In the genomic region with DNA sequence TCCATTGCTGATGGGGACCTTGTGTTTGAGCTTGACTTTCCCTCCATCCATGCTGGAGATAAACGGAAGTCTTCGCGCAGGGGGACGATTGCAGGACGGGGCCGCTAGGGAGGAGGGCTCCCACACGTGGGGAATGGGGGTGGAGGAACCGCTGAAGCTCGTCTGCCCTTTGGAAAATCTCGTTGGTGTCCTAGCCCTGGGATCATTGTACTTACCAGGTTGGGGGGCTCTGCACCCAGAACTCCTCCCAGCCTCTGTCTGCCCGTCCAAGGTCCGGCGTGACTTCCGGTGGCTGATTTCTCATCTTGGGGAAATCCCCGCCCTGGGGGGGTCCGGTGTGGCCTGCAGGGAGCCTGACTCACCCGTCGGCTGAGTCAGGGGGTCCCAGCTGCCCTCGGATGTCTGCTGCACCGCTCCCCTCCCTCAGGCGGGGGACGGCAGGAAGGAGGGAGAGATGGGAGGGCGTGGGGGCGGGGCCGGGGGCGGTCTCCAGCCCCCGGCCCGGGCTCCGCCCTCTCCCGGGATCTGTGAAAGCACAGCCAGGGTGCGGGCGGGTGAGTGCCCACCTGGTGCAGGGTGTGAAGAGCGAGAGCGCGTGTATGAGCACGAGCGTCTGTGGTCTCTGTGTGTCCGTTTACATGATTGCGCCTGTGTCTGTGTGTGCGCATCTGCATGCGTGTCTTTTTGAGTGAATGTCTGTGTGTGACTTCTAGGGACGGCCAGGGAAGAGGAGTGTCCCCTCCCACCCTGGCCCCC, we compare ENCODE assay signal across 8 cellular contexts. TPM values are rescaled to one million over a fixed set of nuclear protein-coding genes. Genes with fewer than 3 reads are reported as not detected.
DNase-seq lines count a peak whose midpoint lies in the region; ATAC-seq and TF ChIP-seq lines count a peak whose summit lies in the region.

No MANE protein-coding gene starts in this region.

- DNase-seq in EH (ENCODE audit: low read depth), result peak; percentile 81
- DNase-seq in activated T-cell treated with anti-CD3 and anti-CD28 coated beads, Interleukin-2, amount 50 U/mL, for 24 hours, result peak; percentile 82
- DNase-seq in fibroblast of pulmonary artery (ENCODE audit: low read depth), result peak; percentile 42
- DNase-seq in neuronal stem cell (ENCODE audit: low spot score), result peak; percentile 66
- peak; percentile 39 to 67 for DNase-seq in tibial artery

- H2BK5ac ChIP-seq in neuronal stem cell (ENCODE audit: low read length), result peak overlapping the region; percentile 48

- H2AFZ ChIP-seq in OCI-LY3 (ENCODE audit: low read depth, low read length) (no peak overlapping the region), neuronal stem cell (ENCODE audit: low read length) (peak overlapping the region; percentile 94)

- H3K27me3 Mint-ChIP-seq in activated T-cell treated with anti-CD3 and anti-CD28 coated beads, Interleukin-2, amount 50 U/mL, for 24 hours, result no peaks in the 10 kb centered on the region

- H2BK12ac ChIP-seq in neuronal stem cell (ENCODE audit: low read length), result no peak overlapping the region

- H3K4ac ChIP-seq in neuronal stem cell (ENCODE audit: low read length), result no peak overlapping the region

- H4K8ac ChIP-seq in neuronal stem cell (ENCODE audit: low read depth, low read length), result no peak overlapping the region

- peaks cover 90% of the 10 kb centered on the region for H4K20me1 ChIP-seq in OCI-LY3 (ENCODE audit: insufficient read depth, low read length)

- H3K4me2 ChIP-seq in OCI-LY3 (ENCODE audit: low read length), result peak overlapping the region; percentile 77
- H3K4me2 ChIP-seq in neuronal stem cell (ENCODE audit: insufficient read depth, low read length, poor library complexity, severe bottlenecking), result peak overlapping the region; percentile 95

- peak overlapping the region; percentile 74 for H3K4me3 Mint-ChIP-seq in activated T-cell treated with anti-CD3 and anti-CD28 coated beads, Interleukin-2, amount 50 U/mL, for 24 hours

- H3K27ac ChIP-seq in OCI-LY3 (ENCODE audit: low read length) (peak overlapping the region; percentile 37; the same call in 1 of the 2 replicates), neuronal stem cell (replicated peaks; ENCODE audit: low read length) (no peak overlapping the region), tibial artery (peak overlapping the region; percentile 24 to 37)

- peak overlapping the region; percentile 94 for H3K18ac ChIP-seq in neuronal stem cell (ENCODE audit: low read length)

- no peak overlapping the region for H3K14ac ChIP-seq in neuronal stem cell (ENCODE audit: low read length)

- H3K27me3 ChIP-seq in OCI-LY3 (ENCODE audit: low read depth, low read length) (no peaks in the 10 kb centered on the region), neuronal stem cell (ENCODE audit: control insufficient read depth in 3 of 3, insufficient read depth in 3 of 3, low read depth in 1 of 3, low read length in 3 of 3) (peaks cover 0 to 54% (median 35%) of the 10 kb centered on the region in 3 experiments), tibial artery (no peaks in the 10 kb centered on the region)

- peaks cover 100% of the 10 kb centered on the region for H3K79me2 ChIP-seq in OCI-LY3 (ENCODE audit: low read length)

- H3K4me3 ChIP-seq in OCI-LY3 (ENCODE audit: low read length) (peak overlapping the region; percentile 75), fibroblast of pulmonary artery (replicated peaks; ENCODE audit: low read depth, low read length) (peak overlapping the region; percentile 52), neuronal stem cell (ENCODE audit: low read length in 2 of 2) (peak overlapping the region; percentile 43 to 85), tibial artery (peak overlapping the region; percentile 75 to 97)

- no peaks in the 10 kb centered on the region for H3K9me3 Mint-ChIP-seq in activated T-cell treated with anti-CD3 and anti-CD28 coated beads, Interleukin-2, amount 50 U/mL, for 24 hours

- H2BK15ac ChIP-seq in neuronal stem cell (ENCODE audit: low read length), result peak overlapping the region; percentile 11

- no peak overlapping the region for H4K91ac ChIP-seq in neuronal stem cell (ENCODE audit: low read depth, low read length, poor library complexity)

- H2BK120ac ChIP-seq in neuronal stem cell (ENCODE audit: low read depth, low read length), result no peak overlapping the region

- no peaks in the 10 kb centered on the region for H3K79me1 ChIP-seq in neuronal stem cell (ENCODE audit: low read depth, low read length)

- peak overlapping the region; percentile 90 for H3K27ac Mint-ChIP-seq in activated T-cell treated with anti-CD3 and anti-CD28 coated beads, Interleukin-2, amount 50 U/mL, for 24 hours

- intact Hi-C loops in tibial artery (cut with DNase I; ENCODE audit: low total_unique reads), result no loop called here

- peaks cover 74% of the 10 kb centered on the region for H3K4me1 Mint-ChIP-seq in activated T-cell treated with anti-CD3 and anti-CD28 coated beads, Interleukin-2, amount 50 U/mL, for 24 hours (ENCODE audit: low read depth)

- TF ChIP-seq CTCF in OCI-LY3 (IDR thresholded peaks at IDR 0.05; ENCODE audit: low read depth, low read length) (no peak), fibroblast of pulmonary artery (IDR thresholded peaks at IDR 0.05; ENCODE audit: low read length, missing control alignments) (no peak), tibial artery (IDR thresholded peaks at IDR 0.05) (no peak)

- ATAC-seq in HG02610 (IDR thresholded peaks at IDR 0.05; ENCODE audit: unreplicated experiment) (peak; percentile 38), GM18873 (IDR thresholded peaks at IDR 0.05; ENCODE audit: low FRiP score, unreplicated experiment) (no peak)

- no peaks in the 10 kb centered on the region for H3K9me3 ChIP-seq in OCI-LY3 (ENCODE audit: insufficient read depth, low read length)
- no peaks in the 10 kb centered on the region for H3K9me3 ChIP-seq in neuronal stem cell (replicated peaks in 1 of 2; ENCODE audit: control insufficient read depth in 2 of 2, insufficient read depth in 1 of 2, low read depth in 1 of 2, low read length in 2 of 2)
- H3K9me3 ChIP-seq in tibial artery, result no peaks in the 10 kb centered on the region

- peaks cover 27% of the 10 kb centered on the region for H3K36me3 ChIP-seq in OCI-LY3 (replicated peaks; ENCODE audit: low read depth, low read length)
- H3K36me3 ChIP-seq in neuronal stem cell (replicated peaks in 1 of 2; ENCODE audit: control insufficient read depth in 2 of 2, insufficient read depth in 2 of 2, low read length in 2 of 2), result no peaks in the 10 kb centered on the region
- H3K36me3 ChIP-seq in tibial artery, result peaks cover 0 to 5% (median 0%) of the 10 kb centered on the region in 3 donors

- no peak overlapping the region for H2AK5ac ChIP-seq in neuronal stem cell (ENCODE audit: low read depth, low read length)

- peaks cover 49% of the 10 kb centered on the region for H3K36me3 Mint-ChIP-seq in activated T-cell treated with anti-CD3 and anti-CD28 coated beads, Interleukin-2, amount 50 U/mL, for 24 hours (ENCODE audit: low read depth)

- no CpG with 5 or more reads among the region's 42 CpGs for WGBS in neuronal stem cell (ENCODE audit: extremely low coverage in 2 of 2, insufficient read length in 2 of 2, insufficient replicate concordance in 1 of 2), 2 donors

- peak overlapping the region; percentile 46; the same call in 1 of the 2 replicates for H3K9ac ChIP-seq in OCI-LY3 (ENCODE audit: low read length)
- H3K9ac ChIP-seq in neuronal stem cell (ENCODE audit: low read depth, low read length, poor library complexity), result peak overlapping the region; percentile 75

- H3K23ac ChIP-seq in neuronal stem cell (ENCODE audit: low read depth, low read length, poor library complexity), result peak overlapping the region; percentile 85

- H3K4me1 ChIP-seq in OCI-LY3 (ENCODE audit: low read length), result peaks cover 26% of the 10 kb centered on the region
- H3K4me1 ChIP-seq in neuronal stem cell (ENCODE audit: control insufficient read depth in 2 of 2, insufficient read depth in 1 of 2, low read depth in 1 of 2, low read length in 2 of 2), result peaks cover 9 to 10% of the 10 kb centered on the region in 2 donors
- H3K4me1 ChIP-seq in tibial artery, result peaks cover 0 to 33% (median 26%) of the 10 kb centered on the region in 4 donors

RNA-seq across cellular contexts. Expression of a gene that starts 35.8 kb away (rescaled TPM):
- 5.9 TPM for polyA plus RNA-seq in neuronal stem cell (2013, experiment 1 of 2)
- polyA plus RNA-seq in neuronal stem cell (2013, experiment 2 of 2), result 6.2 TPM
